ENCODE assay signal across 8 cellular contexts in the genomic region with DNA sequence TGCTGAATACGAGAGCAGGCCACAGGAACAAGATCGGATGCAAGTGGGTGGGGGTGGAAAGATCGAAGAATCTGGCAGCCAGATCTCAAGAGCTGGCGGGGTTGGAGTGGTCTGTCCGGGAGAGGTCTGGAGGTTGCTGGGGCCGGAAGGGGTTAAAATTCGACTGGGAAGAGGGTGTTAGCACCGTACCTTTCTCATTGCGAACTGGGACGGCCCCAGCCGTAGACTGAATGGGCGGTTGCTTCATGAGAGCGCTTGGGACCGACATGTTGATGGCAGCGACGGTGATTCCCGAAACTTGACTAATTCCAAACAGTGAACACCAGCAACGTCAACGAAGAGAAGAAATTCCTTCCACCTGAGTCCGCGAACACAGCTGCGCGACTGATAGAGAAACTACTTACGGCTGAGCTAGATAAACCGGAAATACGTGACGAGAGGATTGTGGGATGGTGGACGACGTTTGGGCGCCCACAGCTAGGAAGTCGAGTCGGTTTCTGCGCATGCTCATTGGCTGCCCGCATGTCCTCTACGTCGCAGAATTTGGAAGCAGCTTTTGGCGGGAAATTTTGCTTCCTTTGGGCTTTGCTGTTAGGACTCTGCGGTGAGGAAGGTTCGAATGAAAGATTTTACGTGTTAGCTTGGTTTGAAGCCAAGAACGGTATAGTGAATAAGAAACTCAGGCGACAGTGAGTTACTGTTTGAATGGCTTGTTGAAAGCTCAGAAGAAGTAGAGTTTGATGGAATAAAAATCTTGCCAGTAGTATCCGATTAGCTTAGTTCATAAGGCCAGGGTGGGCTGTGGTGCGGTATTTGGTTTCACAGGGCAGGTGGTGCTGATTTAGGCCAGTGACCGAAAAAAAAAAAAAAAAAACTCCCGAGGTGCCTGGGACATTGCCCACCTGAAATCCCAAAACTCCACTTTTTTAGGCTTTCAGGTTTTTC. TPM values are rescaled to one million over a fixed set of nuclear protein-coding genes. Genes with fewer than 3 reads are reported as not detected.
DNase-seq lines count a peak whose midpoint lies in the region; ATAC-seq and TF ChIP-seq lines count a peak whose summit lies in the region.

A gene with protein sequence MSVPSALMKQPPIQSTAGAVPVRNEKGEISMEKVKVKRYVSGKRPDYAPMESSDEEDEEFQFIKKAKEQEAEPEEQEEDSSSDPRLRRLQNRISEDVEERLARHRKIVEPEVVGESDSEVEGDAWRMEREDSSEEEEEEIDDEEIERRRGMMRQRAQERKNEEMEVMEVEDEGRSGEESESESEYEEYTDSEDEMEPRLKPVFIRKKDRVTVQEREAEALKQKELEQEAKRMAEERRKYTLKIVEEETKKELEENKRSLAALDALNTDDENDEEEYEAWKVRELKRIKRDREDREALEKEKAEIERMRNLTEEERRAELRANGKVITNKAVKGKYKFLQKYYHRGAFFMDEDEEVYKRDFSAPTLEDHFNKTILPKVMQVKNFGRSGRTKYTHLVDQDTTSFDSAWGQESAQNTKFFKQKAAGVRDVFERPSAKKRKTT (minus strand): TSS at position 389 of the 945 bp plus-strand sequence. CDS start 121 bp downstream, at position 268.

- peak within 1 kb of the TSS; percentile 98 for H3K27ac Mint-ChIP-seq in activated CD4-positive, alpha-beta T cell treated with anti-CD3 and anti-CD28 coated beads, Interleukin-2, amount 10 ng/mL, durations not matched to agents 24 days and 14 days

- peaks cover 5% of the 10 kb centered on the region for H3K9me3 Mint-ChIP-seq in activated CD4-positive, alpha-beta T cell treated with anti-CD3 and anti-CD28 coated beads, Interleukin-2, amount 10 ng/mL, durations not matched to agents 24 days and 14 days

- no peak for TF ChIP-seq CTCF in colonic mucosa (IDR thresholded peaks at IDR 0.05)

- peaks cover 14% of the 10 kb centered on the region for H3K4me1 ChIP-seq in colonic mucosa

- intact Hi-C loops in activated CD4-positive, alpha-beta T cell treated with anti-CD3 and anti-CD28 coated beads, Interleukin-2, amount 10 ng/mL, durations not matched to agents 24 days and 14 days (cut with micrococcal nuclease) = loop anchor here (1.0 to 10.0 kb wide), 4 partner anchors 24 to 900 kb away; a partner anchor contains a TSS
- intact Hi-C loops in colonic mucosa (cut with DNase I) = no loop called here

- H3K4me3 ChIP-seq in colonic mucosa = peak within 1 kb of the TSS; percentile 68

- DNase-seq in AML-193 (lab: John Stamatoyannopoulos, UW) (peak; percentile 94 to 95), GM19238 (ENCODE audit: insufficient read length, low spot score) (peak; percentile 84), NCI-H526 treated with DMSO at 0.1 percent for 48 hours (lab: John Stamatoyannopoulos, UW) (peak; percentile 98), colonic mucosa (peak; percentile 95)
- peak; percentile 97 for DNase-seq in activated CD4-positive, alpha-beta T cell treated with anti-CD3 and anti-CD28 coated beads, Interleukin-2, amount 10 ng/mL, durations not matched to agents 24 days and 14 days
- peak; percentile 75 to 90 for DNase-seq in stimulated activated CD4-positive, alpha-beta T cell treated with anti-CD3 and anti-CD28 coated beads, Interleukin-1b, Interleukin-23, amount 100 ng/mL, for 4 hours (ENCODE audit: low read depth in 2 of 2)

- ATAC-seq in HG03469 (IDR thresholded peaks at IDR 0.05; ENCODE audit: unreplicated experiment) = peak; percentile 45

- H3K4me3 Mint-ChIP-seq in activated CD4-positive, alpha-beta T cell treated with anti-CD3 and anti-CD28 coated beads, Interleukin-2, amount 10 ng/mL, durations not matched to agents 24 days and 14 days = peak within 1 kb of the TSS; percentile 92

- H3K27me3 Mint-ChIP-seq in activated CD4-positive, alpha-beta T cell treated with anti-CD3 and anti-CD28 coated beads, Interleukin-2, amount 10 ng/mL, durations not matched to agents 24 days and 14 days = no peaks in the 10 kb centered on the region

- peaks cover 33% of the 10 kb centered on the region for H3K36me3 Mint-ChIP-seq in activated CD4-positive, alpha-beta T cell treated with anti-CD3 and anti-CD28 coated beads, Interleukin-2, amount 10 ng/mL, durations not matched to agents 24 days and 14 days (ENCODE audit: low read depth)

- no peaks in the 10 kb centered on the region for H3K36me3 ChIP-seq in colonic mucosa

- H3K27me3 ChIP-seq in colonic mucosa (no peaks in the 10 kb centered on the region), layer of hippocampus (ENCODE audit: control insufficient read depth, insufficient read depth, low read length) (no peaks in the 10 kb centered on the region)

- H3K27ac ChIP-seq in colonic mucosa = peak within 1 kb of the TSS; percentile 87
- H3K27ac ChIP-seq in layer of hippocampus (ENCODE audit: low read depth, low read length) = peak within 1 kb of the TSS; percentile 62

- H3K4me1 Mint-ChIP-seq in activated CD4-positive, alpha-beta T cell treated with anti-CD3 and anti-CD28 coated beads, Interleukin-2, amount 10 ng/mL, durations not matched to agents 24 days and 14 days = peaks cover 38% of the 10 kb centered on the region

- no peaks in the 10 kb centered on the region for H3K9me3 ChIP-seq in colonic mucosa

- H3K9ac ChIP-seq in colonic mucosa (ENCODE audit: low read depth in 2 of 2, low read length in 2 of 2) = peak within 1 kb of the TSS; percentile 71 to 90

RNA-seq across cellular contexts. Expression of the gene that starts here (rescaled TPM):
- 49.3 and 51.3 TPM in 2 replicates for total RNA-seq in activated CD4-positive, alpha-beta T cell treated with anti-CD3 and anti-CD28 coated beads, Interleukin-2, amount 10 ng/mL, durations not matched to agents 24 days and 14 days
- total RNA-seq in colonic mucosa = 10 to 100 TPM; 20.7 to 27.8 TPM

Comparison
In these comparisons a context has a peak if more than half of its experiments do, and no peak if none do; other contexts are left out.
1. Peak in every context shown above with its lines: DNase-seq, ATAC-seq, H3K4me3 ChIP-seq and H3K27ac ChIP-seq.